ENCODE assay signal across 16 cellular contexts in genomic region chr11:116428638-116428975, GRCh38.
DNase-seq lines count a peak whose midpoint lies in the region; ATAC-seq, FAIRE-seq and TF ChIP-seq lines count a peak whose summit lies in the region.
"Had no signal": no experiment of that assay in that cellular context is flagged by ENCODE, and none has a peak within 500 bp of the region (broad histone marks: within the 10 kb centered on the region; RNA-seq: fewer than 3 reads in every experiment).

No MANE protein-coding gene starts in this region.

- H3K4me1 ChIP-seq in HepG2 (ENCODE audit: insufficient read depth, low read length) (peaks cover 87% of the 10 kb centered on the region), right lobe of liver (no peaks in the 10 kb centered on the region), H1 (replicated peaks in 1 of 4; ENCODE audit: control insufficient read depth in 3 of 4, insufficient read depth in 4 of 4, low read length in 3 of 4) (peaks cover 0 to 9% (median 3%) of the 10 kb centered on the region in 4 experiments; a peak in 4 of 7 replicates), neuronal stem cell (ENCODE audit: control insufficient read depth in 2 of 2, insufficient read depth in 1 of 2, low read depth in 1 of 2, low read length in 2 of 2) (peaks cover 0 to 11% of the 10 kb centered on the region in 2 donors)

- H2BK15ac ChIP-seq in H1 (ENCODE audit: low read length): no peak overlapping the region
- H2BK15ac ChIP-seq in neuronal stem cell (ENCODE audit: low read length): no peak overlapping the region

- H2BK120ac ChIP-seq in H1 (replicated peaks; ENCODE audit: low read depth, low read length) (no peak overlapping the region), neuronal stem cell (ENCODE audit: low read depth, low read length) (no peak overlapping the region)

- no peaks in the 10 kb centered on the region for H3K9me3 ChIP-seq in HepG2 (ENCODE audit: low read length)
- no peaks in the 10 kb centered on the region for H3K9me3 ChIP-seq in right lobe of liver
- H3K9me3 ChIP-seq in H1 (ENCODE audit: insufficient read depth in 2 of 2, low read depth in 1 of 2, low read length in 1 of 2): no peaks in the 10 kb centered on the region
- H3K9me3 ChIP-seq in neuronal stem cell (replicated peaks in 1 of 2; ENCODE audit: control insufficient read depth in 2 of 2, insufficient read depth in 1 of 2, low read depth in 1 of 2, low read length in 2 of 2): no peaks in the 10 kb centered on the region
- H3K9me3 ChIP-seq: HAP-1 had no signal

- H2BK5ac ChIP-seq in H1 (ENCODE audit: low read depth, low read length): no peak overlapping the region
- H2BK5ac ChIP-seq in neuronal stem cell (ENCODE audit: low read length): peak overlapping the region; percentile 4

- H3K4me3 ChIP-seq in HepG2 (replicated peaks in 1 of 3; ENCODE audit: insufficient read depth in 1 of 3, low read depth in 2 of 3, low read length in 3 of 3): peak overlapping the region in 1 of 3 experiments; percentile 19; a peak in 2 of 6 replicates
- no peak overlapping the region for H3K4me3 ChIP-seq in right lobe of liver
- no peak overlapping the region for H3K4me3 ChIP-seq in H1 (ENCODE audit: extremely low read depth in 1 of 4, insufficient read depth in 2 of 4, low read depth in 3 of 4, low read length in 4 of 4)
- no peak overlapping the region for H3K4me3 ChIP-seq in neuronal stem cell (ENCODE audit: low read length in 2 of 2)
- H3K4me3 ChIP-seq: GM12878, HAP-1 had no signal

- H3K27ac ChIP-seq in HepG2 (ENCODE audit: extremely low read length, insufficient read depth, low read length) (peak overlapping the region; percentile 89), right lobe of liver (no peak overlapping the region), H1 (ENCODE audit: low read depth, low read length) (no peak overlapping the region), neuronal stem cell (replicated peaks; ENCODE audit: low read length) (no peak overlapping the region)

- H3K27ac Mint-ChIP-seq in activated T-helper 2 cell treated with anti-CD3 and anti-CD28 coated beads, Interferon-gamma antibody, Interleukin-2, Interleukin-4, amounts not matched to agents 10 μg/mL and 5 μg/mL and 100 μg/mL, durations not matched to agents 14 hours and 24 hours and 36 hours: no peak overlapping the region
- H3K27ac Mint-ChIP-seq: B cell; CD4-positive, alpha-beta T cell had no signal

- H3K36me3 Mint-ChIP-seq in activated T-helper 2 cell treated with anti-CD3 and anti-CD28 coated beads, Interferon-gamma antibody, Interleukin-2, Interleukin-4, amounts not matched to agents 10 μg/mL and 5 μg/mL and 100 μg/mL, durations not matched to agents 14 hours and 24 hours and 36 hours (ENCODE audit: low read depth): no peaks in the 10 kb centered on the region

- 0 out of 4 replicates have a peak, but pooled peaks of 1 of the 2 experiments have one; percentile 18 for TF ChIP-seq POLR2A in HepG2 (IDR thresholded peaks at IDR 0.05; ENCODE audit: insufficient read depth in 1 of 2, low read depth in 2 of 2, low read length in 2 of 2)
- TF ChIP-seq POLR2A in right lobe of liver (IDR thresholded peaks at IDR 0.05): no peak
- no peak for TF ChIP-seq POLR2A in H1 (IDR thresholded peaks at IDR 0.05; ENCODE audit: control extremely low read depth in 1 of 2, low read depth in 2 of 2, low read length in 2 of 2)

- FAIRE-seq in HepG2 (lab: Jason Lieb, UNC) (no peak), H1 (lab: Jason Lieb, UNC) (no peak)
- FAIRE-seq: A204.1, GM12878, GM18507 had no signal

- H2BK12ac ChIP-seq in H1 (ENCODE audit: low read depth, low read length) (no peak overlapping the region), neuronal stem cell (ENCODE audit: low read length) (no peak overlapping the region)

- H4K5ac ChIP-seq in H1 (ENCODE audit: insufficient read length, low read depth, low read length): no peak overlapping the region

- H3K18ac ChIP-seq in H1 (ENCODE audit: extremely low read depth, low read length): 0 out of 2 replicates have a peak overlapping the region, but pooled peaks have one; percentile 43
- H3K18ac ChIP-seq in neuronal stem cell (ENCODE audit: low read length): no peak overlapping the region

- H3K79me1 ChIP-seq in H1 (ENCODE audit: low read depth, low read length): no peaks in the 10 kb centered on the region; the same call in 1 of the 2 replicates
- no peaks in the 10 kb centered on the region for H3K79me1 ChIP-seq in neuronal stem cell (ENCODE audit: low read depth, low read length)

- no peaks in the 10 kb centered on the region for H3K27me3 ChIP-seq in HepG2 (ENCODE audit: control insufficient read depth in 1 of 2, insufficient read depth in 2 of 2, low read length in 2 of 2)
- no peaks in the 10 kb centered on the region for H3K27me3 ChIP-seq in right lobe of liver
- H3K27me3 ChIP-seq in H1 (replicated peaks in 1 of 4; ENCODE audit: control insufficient read depth in 3 of 4, extremely low read depth in 1 of 4, insufficient read depth in 3 of 4, low read length in 3 of 4): no peaks in the 10 kb centered on the region
- H3K27me3 ChIP-seq in neuronal stem cell (ENCODE audit: control insufficient read depth in 3 of 3, insufficient read depth in 3 of 3, low read depth in 1 of 3, low read length in 3 of 3): no peaks in the 10 kb centered on the region

- H4K20me1 ChIP-seq in HepG2 (ENCODE audit: insufficient read depth, low read length): no peaks in the 10 kb centered on the region
- H4K20me1 ChIP-seq in H1 (replicated peaks in 1 of 2; ENCODE audit: control insufficient read depth in 1 of 2, insufficient read depth in 2 of 2, low read length in 2 of 2): no peaks in the 10 kb centered on the region

- in situ Hi-C loops in HepG2 (cut with HindIII; ENCODE audit: extremely low pct_ligation_motif_present, low pct_unique_long_range_greater_than_20kb): no loop called here

- H2AK5ac ChIP-seq in H1 (ENCODE audit: low read depth, low read length): no peak overlapping the region
- H2AK5ac ChIP-seq in neuronal stem cell (ENCODE audit: low read depth, low read length): no peak overlapping the region

- H3K4me1 Mint-ChIP-seq in activated T-helper 2 cell treated with anti-CD3 and anti-CD28 coated beads, Interferon-gamma antibody, Interleukin-2, Interleukin-4, amounts not matched to agents 10 μg/mL and 5 μg/mL and 100 μg/mL, durations not matched to agents 14 hours and 24 hours and 36 hours (ENCODE audit: low read depth): no peaks in the 10 kb centered on the region
- H3K4me1 Mint-ChIP-seq: B cell had no signal

- H3K4ac ChIP-seq in H1 (replicated peaks; ENCODE audit: insufficient read length, low read depth, low read length) (no peak overlapping the region), neuronal stem cell (ENCODE audit: low read length) (no peak overlapping the region)

- POLR2A ChIA-PET in HepG2 (lab: Yijun Ruan, JAX) (interaction anchor here (1.0 to 9.8 kb wide), 13 partner anchors 9 to 238 kb away, joined by 3 to 117 read pairs (median 4); no protein-coding TSS in a partner anchor), H1 (lab: Charles Lee; ENCODE audit: partially characterized antibody) (interaction anchor here (2.3 kb wide), 1 partner anchor 17 kb away, joined by 9 read pairs; no protein-coding TSS in a partner anchor)

- no peak for TF ChIP-seq CTCF in HepG2 (CRISPR knock-in tag; IDR thresholded peaks at IDR 0.05)
- no peak for TF ChIP-seq CTCF in right lobe of liver (IDR thresholded peaks at IDR 0.05)
- no peak for TF ChIP-seq CTCF in H1 (IDR thresholded peaks at IDR 0.05; ENCODE audit: control extremely low read depth in 1 of 3, insufficient read depth in 1 of 3, low read depth in 1 of 3, low read length in 3 of 3)

- no peaks in the 10 kb centered on the region for H3K79me2 ChIP-seq in HepG2 (ENCODE audit: insufficient read depth, low read length)
- 0 out of 4 replicates have a peak, but pooled peaks cover 0 to 4% of the 10 kb centered on the region in 2 experiments for H3K79me2 ChIP-seq in H1 (ENCODE audit: control insufficient read depth in 1 of 2, insufficient read depth in 2 of 2, low read length in 2 of 2)

- ATAC-seq in HepG2 (no peak), right lobe of liver (no peak), GM18873 (IDR thresholded peaks at IDR 0.05; ENCODE audit: low FRiP score, unreplicated experiment) (no peak)
- ATAC-seq: GM12878 had no signal

- WGBS in HepG2 (ENCODE audit: low lambda C conversion rate): 49% methylated on average over 4 of the region's 6 CpGs
- WGBS in right lobe of liver (ENCODE audit: insufficient coverage, low coverage, low lambda C conversion rate, missing lambda C conversion rate): 77% methylated on average over 3 of the region's 6 CpGs
- WGBS in H1 (ENCODE audit: extremely low coverage in 1 of 2, insufficient coverage in 1 of 2, insufficient read length in 1 of 2, insufficient replicate concordance in 2 of 2, low coverage in 1 of 2, low lambda C conversion rate in 2 of 2, missing lambda C conversion rate in 1 of 2), 2 experiments: 92% methylated on average over 6 of the region's 6 CpGs; no CpG with 5 or more reads in 1 of the 2 experiments
- no CpG with 5 or more reads among the region's 6 CpGs for WGBS in neuronal stem cell (ENCODE audit: extremely low coverage in 2 of 2, insufficient read length in 2 of 2, insufficient replicate concordance in 1 of 2), 2 donors

- H3K14ac ChIP-seq in H1 (ENCODE audit: insufficient read length): no peak overlapping the region
- H3K14ac ChIP-seq in neuronal stem cell (ENCODE audit: low read length): no peak overlapping the region

- H2BK20ac ChIP-seq in H1 (ENCODE audit: low read length): no peak overlapping the region

- no peak overlapping the region for H4K8ac ChIP-seq in H1 (ENCODE audit: extremely low read depth, insufficient read depth, low read length)
- H4K8ac ChIP-seq in neuronal stem cell (ENCODE audit: low read depth, low read length): no peak overlapping the region

- H3K23ac ChIP-seq in H1 (ENCODE audit: insufficient read length) (no peak overlapping the region), neuronal stem cell (ENCODE audit: low read depth, low read length, poor library complexity) (no peak overlapping the region)

- H4K91ac ChIP-seq in H1 (replicated peaks; ENCODE audit: insufficient read length, low read length) (no peak overlapping the region), neuronal stem cell (ENCODE audit: low read depth, low read length, poor library complexity) (no peak overlapping the region)

- no peak for TF ChIP-seq EP300 in HepG2 (IDR thresholded peaks at IDR 0.05; ENCODE audit: low read depth in 2 of 2, low read length in 2 of 2)
- TF ChIP-seq EP300 in HepG2 (CRISPR knock-in tag; IDR thresholded peaks at IDR 0.05; ENCODE audit: borderline replicate concordance): no peak
- no peak for TF ChIP-seq EP300 in H1 (IDR thresholded peaks at IDR 0.05; ENCODE audit: borderline replicate concordance in 1 of 2, low read depth in 2 of 2, low read length in 2 of 2)

- no peaks in the 10 kb centered on the region for H3K9me3 Mint-ChIP-seq in activated T-helper 2 cell treated with anti-CD3 and anti-CD28 coated beads, Interferon-gamma antibody, Interleukin-2, Interleukin-4, amounts not matched to agents 10 μg/mL and 5 μg/mL and 100 μg/mL, durations not matched to agents 14 hours and 24 hours and 36 hours
- H3K9me3 Mint-ChIP-seq: CD4-positive, alpha-beta T cell had no signal

- H3K4me2 ChIP-seq in HepG2 (ENCODE audit: low read depth, low read length) (peak overlapping the region; percentile 87), H1 (ENCODE audit: insufficient read depth in 1 of 2, low read depth in 2 of 2, low read length in 2 of 2) (no peak overlapping the region), neuronal stem cell (ENCODE audit: insufficient read depth, low read length, poor library complexity, severe bottlenecking) (no peak overlapping the region)

- no peak overlapping the region for H3K4me3 Mint-ChIP-seq in activated T-helper 2 cell treated with anti-CD3 and anti-CD28 coated beads, Interferon-gamma antibody, Interleukin-2, Interleukin-4, amounts not matched to agents 10 μg/mL and 5 μg/mL and 100 μg/mL, durations not matched to agents 14 hours and 24 hours and 36 hours (ENCODE audit: low read depth)
- H3K4me3 Mint-ChIP-seq: B cell; CD4-positive, alpha-beta T cell had no signal

- no TSS peak for BruUV-seq in HepG2 (replicated peaks; lab: Mats Ljungman, UMichigan)

- peaks cover 4% of the 10 kb centered on the region for H3K27me3 Mint-ChIP-seq in activated T-helper 2 cell treated with anti-CD3 and anti-CD28 coated beads, Interferon-gamma antibody, Interleukin-2, Interleukin-4, amounts not matched to agents 10 μg/mL and 5 μg/mL and 100 μg/mL, durations not matched to agents 14 hours and 24 hours and 36 hours (ENCODE audit: low read depth)

- DNase-seq in HepG2 (ENCODE audit: low spot score): no peak
- no peak for DNase-seq in right lobe of liver
- DNase-seq in H1 (ENCODE audit: low read depth in 1 of 2, low spot score in 2 of 2): no peak
- no peak for DNase-seq in neuronal stem cell (ENCODE audit: low spot score)
- DNase-seq in activated T-helper 2 cell treated with anti-CD3 and anti-CD28 coated beads, Interferon-gamma antibody, Interleukin-2, Interleukin-4, amounts not matched to agents 10 μg/mL and 5 μg/mL and 100 μg/mL, durations not matched to agents 14 hours and 24 hours and 36 hours (ENCODE audit: low spot score): no peak
- DNase-seq in NCI-H69 (lab: John Stamatoyannopoulos, UW): no peak
- DNase-seq: C1 segment of cervical spinal cord; CD4-positive, alpha-beta T cell; GOT3; IMR-90 had no signal

- H3K36me3 ChIP-seq in HepG2 (replicated peaks in 1 of 2; ENCODE audit: control insufficient read depth in 1 of 2, insufficient read depth in 2 of 2, low read length in 2 of 2): no peaks in the 10 kb centered on the region
- no peaks in the 10 kb centered on the region for H3K36me3 ChIP-seq in right lobe of liver
- H3K36me3 ChIP-seq in H1 (ENCODE audit: control insufficient read depth in 2 of 4, insufficient read depth in 4 of 4, low read length in 3 of 4): no peaks in the 10 kb centered on the region
- H3K36me3 ChIP-seq in neuronal stem cell (replicated peaks in 1 of 2; ENCODE audit: control insufficient read depth in 2 of 2, insufficient read depth in 2 of 2, low read length in 2 of 2): no peaks in the 10 kb centered on the region
- H3K36me3 ChIP-seq: HAP-1 had no signal

- intact Hi-C loops in HepG2 (cut with micrococcal nuclease; ENCODE audit: unreplicated experiment) (loop anchor here (1.0 to 10.0 kb wide), 4 partner anchors 16 to 134 kb away; no protein-coding TSS in a partner anchor), right lobe of liver (cut with DNase I) (no loop called here)
- intact Hi-C loops in activated T-helper 2 cell treated with anti-CD3 and anti-CD28 coated beads, Interferon-gamma antibody, Interleukin-2, Interleukin-4, amounts not matched to agents 10 μg/mL and 5 μg/mL and 100 μg/mL, durations not matched to agents 14 hours and 24 hours and 36 hours (cut with micrococcal nuclease): no loop called here

- no peaks in the 10 kb centered on the region for H3K23me2 ChIP-seq in H1 (ENCODE audit: low read depth, low read length)

- no peak overlapping the region for H3K56ac ChIP-seq in H1 (replicated peaks; ENCODE audit: insufficient read length, low read depth, low read length)

- CTCF ChIA-PET in HepG2 (lab: Yijun Ruan, JAX; ENCODE audit: low intra/inter-chr PET ratio, low total read pairs): no interaction called here
- CTCF ChIA-PET in H1 (lab: Charles Lee; ENCODE audit: partially characterized antibody): interaction anchor here (1.0 to 3.2 kb wide), 5 partner anchors 11 to 213 kb away, joined by 3 to 18 read pairs (median 4); no protein-coding TSS in a partner anchor

- H2AFZ ChIP-seq in HepG2 (ENCODE audit: low read length) (no peak overlapping the region), H1 (ENCODE audit: low read length) (no peak overlapping the region), neuronal stem cell (ENCODE audit: low read length) (no peak overlapping the region)

- H3K9ac ChIP-seq in HepG2 (ENCODE audit: insufficient read depth, low read depth, low read length) (peak overlapping the region; percentile 71), H1 (replicated peaks in 1 of 4; ENCODE audit: extremely low read depth in 1 of 4, low read depth in 3 of 4, low read length in 3 of 4) (no peak overlapping the region), neuronal stem cell (ENCODE audit: low read depth, low read length, poor library complexity) (peak overlapping the region; percentile 24)

- TF ChIP-seq RAD21 in HepG2 (CRISPR knock-in tag; IDR thresholded peaks at IDR 0.05): no peak
- no peak for TF ChIP-seq RAD21 in H1 (IDR thresholded peaks at IDR 0.05 in 1 of 2, conservative IDR thresholded peaks at IDR 0.05 in 1 of 2; ENCODE audit: low read depth in 2 of 2, low read length in 2 of 2)

Comparison
In these comparisons a context has a peak if more than half of its experiments do, and no peak if none do; other contexts are left out.
1. H3K9ac ChIP-seq: peak in HepG2 (single experiment) and neuronal stem cell (single experiment); none in H1 (0 of 4).